Comparison of ENCODE assay signal across 13 cellular contexts in the genomic region with DNA sequence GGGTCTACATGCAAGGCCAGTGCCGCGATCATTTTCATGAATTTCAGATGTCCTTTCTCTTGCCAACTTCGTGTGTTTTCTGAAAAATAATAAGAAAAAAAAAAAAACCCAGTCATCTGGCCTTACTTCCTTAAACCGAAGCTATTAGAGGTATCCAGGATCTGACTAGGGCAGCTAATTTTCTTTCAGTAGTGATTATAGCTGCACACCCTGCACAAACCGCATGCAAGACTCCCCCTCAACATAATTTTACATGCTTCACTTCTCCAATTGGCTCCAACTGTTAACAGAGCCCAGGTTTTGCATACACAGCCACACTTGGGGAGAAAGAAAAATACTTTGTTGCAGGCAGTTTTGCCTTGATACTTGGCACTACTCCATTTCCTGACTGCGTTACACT. TPM values are rescaled to one million over a fixed set of nuclear protein-coding genes. Genes with fewer than 3 reads are reported as not detected.
DNase-seq lines count a peak whose midpoint lies in the region; ATAC-seq and TF ChIP-seq lines count a peak whose summit lies in the region.
"Had no signal": no experiment of that assay in that cellular context is flagged by ENCODE, and none has a peak within 500 bp of the region (broad histone marks: within the 10 kb centered on the region; RNA-seq: fewer than 3 reads in every experiment).

No MANE protein-coding gene starts in this region.

- H3K4me1 ChIP-seq in right cardiac atrium (ENCODE audit: control insufficient read depth, insufficient read depth, low read length) (peaks cover 5% of the 10 kb centered on the region), spleen (peaks cover 3 to 40% (median 24%) of the 10 kb centered on the region in 6 donors), hepatocyte (ENCODE audit: insufficient read depth) (peaks cover 8% of the 10 kb centered on the region)
- H3K4me1 ChIP-seq: parathyroid adenoma had no signal

- H3K36me3 ChIP-seq in spleen, result no peaks in the 10 kb centered on the region
- H3K36me3 ChIP-seq in hepatocyte (replicated peaks; ENCODE audit: insufficient read depth, low read depth), result no peaks in the 10 kb centered on the region
- H3K36me3 ChIP-seq: upper lobe of left lung had no signal

- H3K27ac ChIP-seq in right cardiac atrium (ENCODE audit: low read length), result peak overlapping the region; percentile 18
- peak overlapping the region in 4 of 8 donors; percentile 21 to 59 (median 33) for H3K27ac ChIP-seq in spleen
- H3K27ac ChIP-seq in coronary artery, result peak overlapping the region in 1 of 2 donors; percentile 46
- H3K27ac ChIP-seq in hepatocyte, result no peak overlapping the region
- H3K27ac ChIP-seq: parathyroid adenoma had no signal

- H4K20me1 ChIP-seq in hepatocyte (ENCODE audit: insufficient read depth, poor library complexity, severe bottlenecking), result no peaks in the 10 kb centered on the region

- H3K27me3 ChIP-seq in right cardiac atrium (ENCODE audit: control insufficient read depth, insufficient read depth) (no peaks in the 10 kb centered on the region), spleen (replicated peaks in 1 of 7) (no peaks in the 10 kb centered on the region), hepatocyte (no peaks in the 10 kb centered on the region)
- H3K27me3 ChIP-seq: upper lobe of left lung had no signal

- H3K9me2 ChIP-seq in hepatocyte (replicated peaks; ENCODE audit: insufficient read depth), result no peaks in the 10 kb centered on the region

- no peak for TF ChIP-seq POLR2A in spleen (IDR thresholded peaks at IDR 0.05)

- H3K4me3 ChIP-seq in right cardiac atrium (ENCODE audit: low read length) (no peak overlapping the region), spleen (no peak overlapping the region), coronary artery (no peak overlapping the region), hepatocyte (no peak overlapping the region)
- H3K4me3 ChIP-seq: upper lobe of left lung had no signal

- no peak overlapping the region for H3K4me2 ChIP-seq in hepatocyte

- no peak for TF ChIP-seq CTCF in spleen (IDR thresholded peaks at IDR 0.05 in 8 of 11, conservative IDR thresholded peaks at IDR 0.05 in 3 of 11)
- TF ChIP-seq CTCF in coronary artery (IDR thresholded peaks at IDR 0.05), result no peak
- no peak for TF ChIP-seq CTCF in hepatocyte (IDR thresholded peaks at IDR 0.05; ENCODE audit: poor library complexity)

- H3K79me2 ChIP-seq in hepatocyte, result no peaks in the 10 kb centered on the region
- H3K79me2 ChIP-seq: parathyroid adenoma had no signal

- no peak overlapping the region for H2AFZ ChIP-seq in hepatocyte
- H2AFZ ChIP-seq: parathyroid adenoma had no signal

- WGBS in right cardiac atrium, result 41% methylated on average over 6 of the region's 6 CpGs
- 20 to 28% (median 26%) methylated on average over 6 of the region's 6 CpGs for WGBS in spleen, 5 donors
- 79% methylated on average over 6 of the region's 6 CpGs for WGBS in hepatocyte (ENCODE audit: low lambda C conversion rate, missing lambda C conversion rate)

- in situ Hi-C loops in KBM-7 (cut with MboI; ENCODE audit: low pct_unique_long_range_greater_than_20kb, low sequenced_read_pairs), result no loop called here

- DNase-seq in KBM-7, result peak; percentile 92
- DNase-seq in right cardiac atrium, result no peak
- DNase-seq in spleen, result no peak
- no peak for DNase-seq in T-helper 9 cell
- DNase-seq in coronary artery (ENCODE audit: low spot score), result no peak
- DNase-seq in hepatocyte (ENCODE audit: low spot score), result no peak
- DNase-seq: activated CD8-positive, alpha-beta memory T cell treated with anti-CD3 and anti-CD28 coated beads, Interleukin-2, amount 10 ng/mL, durations not matched to agents 7 days and 5 days; NCI-H1694 treated with DMSO at 0.1 percent for 48 hours; upper lobe of left lung had no signal

- ATAC-seq in GM18517 (IDR thresholded peaks at IDR 0.05; ENCODE audit: unreplicated experiment) (peak; percentile 54), HG02571 (IDR thresholded peaks at IDR 0.05; ENCODE audit: unreplicated experiment) (peak; percentile 70), right cardiac atrium (peak in 1 of 2 donors; percentile 59)
- ATAC-seq: activated CD8-positive, alpha-beta memory T cell treated with anti-CD3 and anti-CD28 coated beads, Interleukin-2, amount 10 ng/mL, durations not matched to agents 7 days and 5 days had no signal

- intact Hi-C loops in right cardiac atrium (cut with DNase I), result no loop called here
- intact Hi-C loops in spleen (cut with DNase I; ENCODE audit: low total_unique reads), result no loop called here

- H3K9me3 ChIP-seq in right cardiac atrium (ENCODE audit: control insufficient read depth, low read length) (no peaks in the 10 kb centered on the region), spleen (no peaks in the 10 kb centered on the region), hepatocyte (ENCODE audit: low read depth) (no peaks in the 10 kb centered on the region)
- H3K9me3 ChIP-seq: upper lobe of left lung had no signal

RNA-seq across cellular contexts. Expression of a gene that starts 11.8 kb away (rescaled TPM):
- total RNA-seq in right cardiac atrium (100 to 1,000 TPM in 2 of 4 donors, 10 to 100 TPM in 2; 77.9 to 140 (median 107) TPM), spleen (10 to 100 TPM; 14.9 to 41.5 (median 28.6) TPM), hepatocyte (4.1 and 8.5 TPM in 2 replicates)
- polyA plus RNA-seq in right cardiac atrium (9.4 TPM), spleen (1 to 10 TPM; 1.8 to 3.0 (median 2.5) TPM), hepatocyte (1.4 and 3.7 TPM in 2 replicates)
- total RNA-seq: activated CD8-positive, alpha-beta memory T cell treated with anti-CD3 and anti-CD28 coated beads, Interleukin-2, amount 10 ng/mL, durations not matched to agents 7 days and 5 days; endothelial cell of umbilical vein had no signal
- polyA plus RNA-seq: endothelial cell of umbilical vein had no signal
